Comparison of ENCODE assay signal across 11 cellular contexts in the genomic region with DNA sequence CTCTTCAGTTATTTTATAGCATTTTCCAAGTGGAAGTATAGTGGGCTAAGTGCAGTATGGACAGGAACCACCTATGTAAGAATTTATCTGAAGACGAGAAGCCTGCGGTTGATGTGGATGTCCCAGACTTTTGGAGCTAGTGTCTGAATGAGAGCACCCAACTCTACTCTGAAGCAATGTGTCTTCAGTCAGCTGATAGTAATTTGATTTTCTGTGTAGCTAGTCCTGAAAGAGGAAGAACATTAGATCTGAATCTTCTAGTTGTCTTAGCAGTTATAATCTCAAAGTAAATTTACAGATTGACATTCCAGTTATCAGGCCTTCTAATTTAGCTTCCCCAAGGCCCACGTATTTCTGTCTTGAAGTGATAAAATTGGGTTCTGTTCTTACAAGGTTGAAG. TPM values are rescaled to one million over a fixed set of nuclear protein-coding genes. Genes with fewer than 3 reads are reported as not detected.
DNase-seq lines count a peak whose midpoint lies in the region; ATAC-seq lines count a peak whose summit lies in the region.
"Had no signal": no experiment of that assay in that cellular context is flagged by ENCODE, and none has a peak within 500 bp of the region (broad histone marks: within the 10 kb centered on the region; RNA-seq: fewer than 3 reads in every experiment).

No MANE protein-coding gene starts in this region.

- H3K9me3 Mint-ChIP-seq in activated CD4-positive, alpha-beta T cell treated with anti-CD3 and anti-CD28 coated beads, Interleukin-2, amount 10 ng/mL, durations not matched to agents 7 days and 5 days: no peaks in the 10 kb centered on the region
- no peaks in the 10 kb centered on the region for H3K9me3 Mint-ChIP-seq in activated CD8-positive, alpha-beta T cell treated with anti-CD3 and anti-CD28 coated beads, Interleukin-2, amount 10 ng/mL, durations not matched to agents 7 days and 5 days (ENCODE audit: insufficient read depth)

- no peak overlapping the region for H3K27ac ChIP-seq in iPS-20b (ENCODE audit: low read length)
- peak overlapping the region; percentile 92 for H3K27ac ChIP-seq in subcutaneous abdominal adipose tissue (ENCODE audit: low read depth, low read length)

- peaks cover 24% of the 10 kb centered on the region for H3K4me1 Mint-ChIP-seq in activated CD4-positive, alpha-beta T cell treated with anti-CD3 and anti-CD28 coated beads, Interleukin-2, amount 10 ng/mL, durations not matched to agents 7 days and 5 days
- H3K4me1 Mint-ChIP-seq in activated CD8-positive, alpha-beta T cell treated with anti-CD3 and anti-CD28 coated beads, Interleukin-2, amount 10 ng/mL, durations not matched to agents 7 days and 5 days (ENCODE audit: low read depth): peaks cover 24% of the 10 kb centered on the region

- H3K27me3 Mint-ChIP-seq in activated CD4-positive, alpha-beta T cell treated with anti-CD3 and anti-CD28 coated beads, Interleukin-2, amount 10 ng/mL, durations not matched to agents 7 days and 5 days: no peaks in the 10 kb centered on the region
- H3K27me3 Mint-ChIP-seq in activated CD8-positive, alpha-beta T cell treated with anti-CD3 and anti-CD28 coated beads, Interleukin-2, amount 10 ng/mL, durations not matched to agents 7 days and 5 days (ENCODE audit: low read depth): no peaks in the 10 kb centered on the region

- H3K36me3 ChIP-seq in iPS-20b (ENCODE audit: insufficient read depth, low read depth, low read length): no peaks in the 10 kb centered on the region
- H3K36me3 ChIP-seq in subcutaneous abdominal adipose tissue (ENCODE audit: control insufficient read depth in 5 of 5, insufficient read depth in 5 of 5, low read length in 5 of 5): no peaks in the 10 kb centered on the region
- H3K36me3 ChIP-seq: BE2C had no signal

- H3K4me1 ChIP-seq in iPS-20b (ENCODE audit: insufficient read depth, low read length) (peaks cover 7% of the 10 kb centered on the region; the same call in 1 of the 2 replicates), subcutaneous abdominal adipose tissue (ENCODE audit: control insufficient read depth in 5 of 5, insufficient read depth in 5 of 5, low read length in 5 of 5) (peaks cover 3 to 22% (median 16%) of the 10 kb centered on the region in 5 donors)
- H3K4me1 ChIP-seq: BE2C had no signal

- H3K9ac ChIP-seq in iPS-20b (ENCODE audit: low read depth, low read length) (peak overlapping the region; percentile 86; the same call in 1 of the 2 replicates), subcutaneous abdominal adipose tissue (ENCODE audit: low read length in 5 of 5) (peak overlapping the region in 2 of 5 donors; percentile 91 to 93)

- H3K9me3 ChIP-seq in iPS-20b (ENCODE audit: insufficient read depth, low read depth, low read length) (no peaks in the 10 kb centered on the region), subcutaneous abdominal adipose tissue (ENCODE audit: control insufficient read depth in 5 of 5, low read length in 5 of 5) (no peaks in the 10 kb centered on the region)
- H3K9me3 ChIP-seq: BE2C had no signal

- H3K4me3 ChIP-seq in iPS-20b (ENCODE audit: low read length): peak overlapping the region; percentile 84
- peak overlapping the region in 4 of 5 donors; percentile 78 to 99 (median 92) for H3K4me3 ChIP-seq in subcutaneous abdominal adipose tissue (ENCODE audit: low read depth in 1 of 5, low read length in 5 of 5)

- POLR2A ChIA-PET in activated CD4-positive, alpha-beta T cell treated with anti-CD3 and anti-CD28 coated beads, Interleukin-2, amount 10 ng/mL, durations not matched to agents 7 days and 5 days (lab: Charles Lee): no interaction called here
- POLR2A ChIA-PET in activated CD8-positive, alpha-beta T cell treated with anti-CD3 and anti-CD28 coated beads, Interleukin-2, amount 10 ng/mL, durations not matched to agents 7 days and 5 days (lab: Charles Lee): interaction anchor here (0.7 kb wide), 1 partner anchor 70 kb away, joined by 3 read pairs; no protein-coding TSS in a partner anchor

- peak overlapping the region; percentile 97 for H3K4me3 Mint-ChIP-seq in activated CD4-positive, alpha-beta T cell treated with anti-CD3 and anti-CD28 coated beads, Interleukin-2, amount 10 ng/mL, durations not matched to agents 7 days and 5 days
- H3K4me3 Mint-ChIP-seq in activated CD8-positive, alpha-beta T cell treated with anti-CD3 and anti-CD28 coated beads, Interleukin-2, amount 10 ng/mL, durations not matched to agents 7 days and 5 days: peak overlapping the region; percentile 99

- H3K36me3 Mint-ChIP-seq in activated CD4-positive, alpha-beta T cell treated with anti-CD3 and anti-CD28 coated beads, Interleukin-2, amount 10 ng/mL, durations not matched to agents 7 days and 5 days (ENCODE audit: low read depth): peaks cover 7% of the 10 kb centered on the region
- peaks cover 17% of the 10 kb centered on the region for H3K36me3 Mint-ChIP-seq in activated CD8-positive, alpha-beta T cell treated with anti-CD3 and anti-CD28 coated beads, Interleukin-2, amount 10 ng/mL, durations not matched to agents 7 days and 5 days (ENCODE audit: low read depth)

- CTCF ChIA-PET in activated CD4-positive, alpha-beta T cell treated with anti-CD3 and anti-CD28 coated beads, Interleukin-2, amount 10 ng/mL, durations not matched to agents 7 days and 5 days (lab: Charles Lee): no interaction called here
- CTCF ChIA-PET in activated CD8-positive, alpha-beta T cell treated with anti-CD3 and anti-CD28 coated beads, Interleukin-2, amount 10 ng/mL, durations not matched to agents 7 days and 5 days (lab: Charles Lee): no interaction called here

- no peak for ATAC-seq in activated CD8-positive, alpha-beta T cell treated with anti-CD3 and anti-CD28 coated beads, Interleukin-2, amount 10 ng/mL, durations not matched to agents 7 days and 5 days
- no peak for ATAC-seq in HG03135 (IDR thresholded peaks at IDR 0.05; ENCODE audit: unreplicated experiment)

- DNase-seq in activated CD4-positive, alpha-beta T cell treated with anti-CD3 and anti-CD28 coated beads, Interleukin-2, amount 10 ng/mL, durations not matched to agents 7 days and 5 days: no peak
- no peak for DNase-seq in activated CD4-positive, alpha-beta T cell treated with anti-CD3 and anti-CD28 coated beads for 4 hours
- no peak for DNase-seq in activated CD8-positive, alpha-beta T cell treated with anti-CD3 and anti-CD28 coated beads, Interleukin-2, amount 10 ng/mL, durations not matched to agents 7 days and 5 days
- DNase-seq in stimulated activated CD4-positive, alpha-beta T cell treated with anti-CD3 and anti-CD28 coated beads, Interleukin-2, amount 100 ng/mL, for 48 hours: no peak
- no peak for DNase-seq in 8988T
- DNase-seq: BE2C; cortex of kidney; stimulated activated CD4-positive, alpha-beta T cell treated with anti-CD3 and anti-CD28 coated beads, Interleukin-4, amount 100 ng/mL, for 4 hours had no signal

- H3K27me3 ChIP-seq in iPS-20b (ENCODE audit: insufficient read depth, low read length) (no peaks in the 10 kb centered on the region), subcutaneous abdominal adipose tissue (ENCODE audit: control insufficient read depth in 5 of 5, insufficient read depth in 4 of 5, low read length in 5 of 5) (no peaks in the 10 kb centered on the region)
- H3K27me3 ChIP-seq: BE2C had no signal

- H3K27ac Mint-ChIP-seq in activated CD4-positive, alpha-beta T cell treated with anti-CD3 and anti-CD28 coated beads, Interleukin-2, amount 10 ng/mL, durations not matched to agents 7 days and 5 days: peak overlapping the region; percentile 58
- peak overlapping the region; percentile 79 for H3K27ac Mint-ChIP-seq in activated CD8-positive, alpha-beta T cell treated with anti-CD3 and anti-CD28 coated beads, Interleukin-2, amount 10 ng/mL, durations not matched to agents 7 days and 5 days

RNA-seq across cellular contexts. Expression of a gene that starts 1.4 kb away (rescaled TPM):
- total RNA-seq in activated CD4-positive, alpha-beta T cell treated with anti-CD3 and anti-CD28 coated beads, Interleukin-2, amount 10 ng/mL, durations not matched to agents 7 days and 5 days: 10 to 100 TPM; 16.4 to 19.9 TPM
- total RNA-seq in activated CD8-positive, alpha-beta T cell treated with anti-CD3 and anti-CD28 coated beads, Interleukin-2, amount 10 ng/mL, durations not matched to agents 7 days and 5 days: 10 to 100 TPM; 17.9 to 21.8 TPM
